27 cellular contexts compared by ENCODE assay signal in the genomic region with DNA sequence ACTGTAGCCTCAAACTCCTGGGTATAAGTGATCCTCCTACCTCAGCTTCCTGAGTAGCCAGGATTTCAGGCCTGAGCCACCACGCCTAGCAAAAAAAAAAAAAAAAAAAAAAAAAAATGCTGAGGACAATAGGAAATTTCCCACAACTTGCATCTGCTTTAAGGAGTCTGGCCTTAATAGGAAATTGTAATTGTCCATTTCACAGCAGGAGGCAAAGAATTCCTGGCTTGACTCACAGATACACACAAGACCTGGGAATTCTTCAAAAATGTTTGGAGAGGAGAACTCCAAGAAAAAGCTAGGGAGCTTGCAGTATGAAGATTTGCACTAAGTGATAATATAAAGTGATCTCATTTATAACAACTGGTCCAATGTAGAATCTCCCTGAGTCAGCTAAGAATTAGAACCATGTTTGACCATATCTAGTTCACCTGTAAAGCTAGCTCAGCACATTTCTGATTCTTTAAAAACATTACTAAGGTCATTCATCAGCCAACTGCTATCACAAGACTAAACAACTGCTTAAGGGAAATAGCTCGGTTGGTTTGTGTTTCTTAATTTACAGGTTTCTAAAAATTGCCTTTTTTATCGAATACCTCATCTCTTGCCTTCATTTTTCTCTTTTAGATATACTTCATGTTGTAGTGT.
DNase-seq lines count a peak whose midpoint lies in the region; ATAC-seq and FAIRE-seq lines count a peak whose summit lies in the region.
"Had no signal": no experiment of that assay in that cellular context is flagged by ENCODE, and none has a peak within 500 bp of the region (broad histone marks: within the 10 kb centered on the region; RNA-seq: fewer than 3 reads in every experiment).

No MANE protein-coding gene starts in this region.

- peak; percentile 90 for DNase-seq in EH (ENCODE audit: low read depth)
- peak; percentile 83 for DNase-seq in NCI-H226
- DNase-seq in dermis blood vessel endothelial cell, result peak; percentile 4
- DNase-seq in myocyte (ENCODE audit: low read depth), result peak; percentile 22
- DNase-seq in SHP77 (lab: John Stamatoyannopoulos, UW), result no peak
- no peak for DNase-seq in HTR-8/SVneo (ENCODE audit: insufficient read length, low spot score)
- DNase-seq: activated CD4-positive, alpha-beta T cell treated with anti-CD3 and anti-CD28 coated beads for 48 hours; activated CD8-positive, alpha-beta memory T cell treated with anti-CD3 and anti-CD28 coated beads for 24 hours; activated effector memory CD4-positive, alpha-beta T cell treated with Interleukin-2 at 50 U/mL for 16 hours; amygdala; Calu3; DMS79 treated with DMSO at 0.1 percent for 48 hours; effector memory CD8-positive, alpha-beta T cell; erythroblast; foreskin fibroblast; heart right ventricle; left cardiac atrium; NCI-H1417 treated with DMSO at 0.1 percent for 48 hours; NCI-H2029 treated with DMSO at 0.1 percent for 48 hours; NCI-H774; nephron progenitor cell; stimulated activated CD4-positive, alpha-beta T cell treated with anti-CD3 and anti-CD28 coated beads, Interleukin-1b, Interleukin-23, amount 100 ng/mL, for 48 hours; stimulated activated naive CD4-positive, alpha-beta T cell treated with Interleukin-2 at 50 U/mL for 16 hours; T-cell; WERI-Rb-1 had no signal

- ATAC-seq in HG03571 (IDR thresholded peaks at IDR 0.05; ENCODE audit: unreplicated experiment) (no peak), HG03460 (IDR thresholded peaks at IDR 0.05; ENCODE audit: unreplicated experiment) (no peak)
- ATAC-seq: effector memory CD8-positive, alpha-beta T cell; heart right ventricle; left cardiac atrium; T-cell had no signal

- FAIRE-seq in HTR-8/SVneo (lab: Jason Lieb, UNC), result no peak

Comparison
In these comparisons a context has a peak if more than half of its experiments do, and no peak if none do; other contexts are left out.
1. DNase-seq: peak in EH (single experiment), NCI-H226 (single experiment), dermis blood vessel endothelial cell (single experiment) and myocyte (single experiment); none in SHP77 (0 of 2) and HTR-8/SVneo (single experiment).